ENCODE assay signal across 2 cellular contexts in genomic region chr14:39113685-39114072, GRCh38.
TF ChIP-seq lines count a peak whose summit lies in the region.

No MANE protein-coding gene starts in this region.

TF ChIP-seq in endothelial cell of umbilical vein, 7 proteins besides CTCF, POLR2A, EP300 and RAD21:
- TF ChIP-seq MYC (IDR thresholded peaks at IDR 0.05; ENCODE audit: low read depth, low read length) (no peak), FOS (IDR thresholded peaks at IDR 0.05; ENCODE audit: borderline replicate concordance, insufficient read depth, low read length) (no peak), JUN (IDR thresholded peaks at IDR 0.05; ENCODE audit: borderline replicate concordance, insufficient read depth, insufficient read length, low read depth) (no peak), POLR2AphosphoS5 (IDR thresholded peaks at IDR 0.05; ENCODE audit: insufficient read depth, low read depth, low read length) (no peak), EZH2 (IDR thresholded peaks at IDR 0.05; ENCODE audit: borderline replicate concordance, low read depth, low read length, severe bottlenecking) (no peak), GATA2 (IDR thresholded peaks at IDR 0.05; ENCODE audit: insufficient read depth, insufficient read length, low read depth, low read length) (no peak), MAX (IDR thresholded peaks at IDR 0.05; ENCODE audit: insufficient read depth, insufficient read length) (no peak)

TF ChIP-seq in HEK293T, 16 proteins besides CTCF, POLR2A, EP300 and RAD21:
- TF ChIP-seq ARNT (IDR thresholded peaks at IDR 0.05) = no peak
- TF ChIP-seq BHLHE40 (IDR thresholded peaks at IDR 0.05; ENCODE audit: borderline replicate concordance) = no peak
- no peak for TF ChIP-seq NFRKB (IDR thresholded peaks at IDR 0.05)
- TF ChIP-seq SUZ12 (IDR thresholded peaks at IDR 0.05) = no peak
- TF ChIP-seq TARDBP (IDR thresholded peaks at IDR 0.05) = no peak
- TF ChIP-seq LEF1 (IDR thresholded peaks at IDR 0.05; ENCODE audit: borderline replicate concordance) = no peak
- no peak for TF ChIP-seq ZNF384 (IDR thresholded peaks at IDR 0.05)
- no peak for TF ChIP-seq L3MBTL2 (conservative IDR thresholded peaks at IDR 0.05)
- no peak for TF ChIP-seq ELF4 (IDR thresholded peaks at IDR 0.05)
- no peak for TF ChIP-seq FOXA1 (IDR thresholded peaks at IDR 0.05)
